1 cellular context compared by ENCODE assay signal in genomic region chr11:25293166-25293565, GRCh38.
A peak's percentile ranks its signal among the peaks of the same experiment; 100 is the strongest.
TF ChIP-seq lines count a peak whose summit lies in the region.

No MANE protein-coding gene starts in this region.

TF ChIP-seq in SK-N-SH treated with all-trans-retinoic acid at 6 μM for 48 hours, 23 proteins besides CTCF, POLR2A, EP300 and RAD21 (continued from another document):
- TF ChIP-seq CSRNP3 (CRISPR knock-in tag; IDR thresholded peaks at IDR 0.05): 0 out of 2 replicates have a peak, but pooled peaks have one; percentile 48
